1 cellular context compared by ENCODE assay signal in genomic region chr10:16942361-16943078, GRCh38.
TF ChIP-seq lines count a peak whose summit lies in the region.

No MANE protein-coding gene starts in this region.

TF ChIP-seq in SK-N-SH treated with all-trans-retinoic acid at 6 μM for 48 hours, 23 proteins besides CTCF, POLR2A, EP300 and RAD21:
- no peak for TF ChIP-seq CSRNP3 (CRISPR knock-in tag; IDR thresholded peaks at IDR 0.05)
- no peak for TF ChIP-seq CSDC2 (CRISPR knock-in tag; IDR thresholded peaks at IDR 0.05)
- no peak for TF ChIP-seq SNAI2 (CRISPR knock-in tag; IDR thresholded peaks at IDR 0.05)
- TF ChIP-seq, protein P1, sequence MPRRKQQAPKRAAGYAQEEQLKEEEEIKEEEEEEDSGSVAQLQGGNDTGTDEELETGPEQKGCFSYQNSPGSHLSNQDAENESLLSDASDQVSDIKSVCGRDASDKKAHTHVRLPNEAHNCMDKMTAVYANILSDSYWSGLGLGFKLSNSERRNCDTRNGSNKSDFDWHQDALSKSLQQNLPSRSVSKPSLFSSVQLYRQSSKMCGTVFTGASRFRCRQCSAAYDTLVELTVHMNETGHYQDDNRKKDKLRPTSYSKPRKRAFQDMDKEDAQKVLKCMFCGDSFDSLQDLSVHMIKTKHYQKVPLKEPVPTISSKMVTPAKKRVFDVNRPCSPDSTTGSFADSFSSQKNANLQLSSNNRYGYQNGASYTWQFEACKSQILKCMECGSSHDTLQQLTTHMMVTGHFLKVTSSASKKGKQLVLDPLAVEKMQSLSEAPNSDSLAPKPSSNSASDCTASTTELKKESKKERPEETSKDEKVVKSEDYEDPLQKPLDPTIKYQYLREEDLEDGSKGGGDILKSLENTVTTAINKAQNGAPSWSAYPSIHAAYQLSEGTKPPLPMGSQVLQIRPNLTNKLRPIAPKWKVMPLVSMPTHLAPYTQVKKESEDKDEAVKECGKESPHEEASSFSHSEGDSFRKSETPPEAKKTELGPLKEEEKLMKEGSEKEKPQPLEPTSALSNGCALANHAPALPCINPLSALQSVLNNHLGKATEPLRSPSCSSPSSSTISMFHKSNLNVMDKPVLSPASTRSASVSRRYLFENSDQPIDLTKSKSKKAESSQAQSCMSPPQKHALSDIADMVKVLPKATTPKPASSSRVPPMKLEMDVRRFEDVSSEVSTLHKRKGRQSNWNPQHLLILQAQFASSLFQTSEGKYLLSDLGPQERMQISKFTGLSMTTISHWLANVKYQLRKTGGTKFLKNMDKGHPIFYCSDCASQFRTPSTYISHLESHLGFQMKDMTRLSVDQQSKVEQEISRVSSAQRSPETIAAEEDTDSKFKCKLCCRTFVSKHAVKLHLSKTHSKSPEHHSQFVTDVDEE (CRISPR knock-in tag; IDR thresholded peaks at IDR 0.05), result no peak
- no peak for TF ChIP-seq GLIS3 (CRISPR knock-in tag; IDR thresholded peaks at IDR 0.05)
- TF ChIP-seq ZNF8 (CRISPR knock-in tag; IDR thresholded peaks at IDR 0.05), result no peak
- TF ChIP-seq ZFP3 (CRISPR knock-in tag; IDR thresholded peaks at IDR 0.05), result no peak
- no peak for TF ChIP-seq ZC3H10 (CRISPR knock-in tag; IDR thresholded peaks at IDR 0.05)
- no peak for TF ChIP-seq CREB5 (CRISPR knock-in tag; IDR thresholded peaks at IDR 0.05; ENCODE audit: low read depth)
- TF ChIP-seq POU6F1 (CRISPR knock-in tag; IDR thresholded peaks at IDR 0.05; ENCODE audit: borderline replicate concordance, low read depth), result no peak
- no peak for TF ChIP-seq TCF4 (CRISPR knock-in tag; IDR thresholded peaks at IDR 0.05; ENCODE audit: borderline replicate concordance)
